In the genomic region with DNA sequence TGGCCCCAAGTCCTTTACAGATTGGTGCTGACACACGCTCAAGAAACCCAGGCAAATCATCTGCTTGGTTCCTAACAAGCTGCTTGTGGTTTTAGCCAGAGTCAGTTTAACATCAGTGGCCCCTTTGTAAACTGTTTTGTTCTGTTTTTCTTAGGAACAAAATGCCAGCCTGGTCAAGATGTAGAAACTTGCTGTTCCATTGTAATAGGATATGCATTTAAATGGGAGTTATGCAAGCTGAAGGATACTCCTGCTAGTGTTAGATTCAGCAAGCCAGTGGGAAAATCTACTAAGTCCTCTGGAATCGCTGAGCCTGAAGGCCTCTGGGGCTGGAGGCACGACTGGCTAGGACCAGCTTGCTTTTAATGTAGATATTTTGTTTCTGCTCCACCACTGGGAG, we compare ENCODE assay signal across 27 cellular contexts.
DNase-seq lines count a peak whose midpoint lies in the region; ATAC-seq and TF ChIP-seq lines count a peak whose summit lies in the region.
"Had no signal": no experiment of that assay in that cellular context is flagged by ENCODE, and none has a peak within 500 bp of the region (broad histone marks: within the 10 kb centered on the region; RNA-seq: fewer than 3 reads in every experiment).

No MANE protein-coding gene starts in this region.

- peaks cover 16% of the 10 kb centered on the region for H3K4me1 Mint-ChIP-seq in nephron progenitor cell
- H3K4me1 Mint-ChIP-seq: activated CD4-positive, alpha-beta memory T cell treated with anti-CD3 and anti-CD28 coated beads, Interleukin-2, amount 10 ng/mL, durations not matched to agents 7 days and 5 days; activated naive CD8-positive, alpha-beta T cell treated with anti-CD3 and anti-CD28 coated beads for 36 hours; CD14-positive monocyte; memory B cell had no signal

- DNase-seq in fibroblast of pulmonary artery (ENCODE audit: low read depth) (peak; percentile 1), nephron progenitor cell (no peak), NCI-H524 treated with DMSO at 0.1 percent for 48 hours (lab: John Stamatoyannopoulos, UW) (no peak), DMS79 treated with DMSO at 0.1 percent for 48 hours (lab: John Stamatoyannopoulos, UW) (no peak)
- no peak for DNase-seq in activated CD8-positive, alpha-beta memory T cell treated with anti-CD3 and anti-CD28 coated beads, Interleukin-2, amount 50 U/mL, for 4 hours
- DNase-seq: activated CD4-positive, alpha-beta memory T cell treated with anti-CD3 and anti-CD28 coated beads, Interleukin-2, amount 10 ng/mL, durations not matched to agents 7 days and 5 days; activated naive CD8-positive, alpha-beta T cell treated with anti-CD3 and anti-CD28 coated beads for 36 hours; activated T-cell treated with anti-CD3 and anti-CD28 coated beads for 4 hours; cerebellar nuclear complex; DND-41; heart left ventricle; Karpas-422; left colon; MV-4-11; NCI-H146; NCI-H2107; NCI-H446 treated with DMSO at 0.1 percent for 48 hours; nucleus accumbens; upper lobe of right lung had no signal

- peaks cover under 1% of the 10 kb centered on the region for H3K9me3 Mint-ChIP-seq in nephron progenitor cell
- H3K9me3 Mint-ChIP-seq: activated CD4-positive, alpha-beta memory T cell treated with anti-CD3 and anti-CD28 coated beads, Interleukin-2, amount 10 ng/mL, durations not matched to agents 7 days and 5 days; activated naive CD8-positive, alpha-beta T cell treated with anti-CD3 and anti-CD28 coated beads for 36 hours; memory B cell had no signal

- no peaks in the 10 kb centered on the region for H3K27me3 Mint-ChIP-seq in nephron progenitor cell (ENCODE audit: low read depth, poor library complexity)
- H3K27me3 Mint-ChIP-seq: memory B cell had no signal

- H3K27ac ChIP-seq in VCaP, result peak overlapping the region; percentile 82
- H3K27ac ChIP-seq: heart left ventricle, SK-N-MC, upper lobe of right lung had no signal

- H3K36me3 Mint-ChIP-seq in nephron progenitor cell (ENCODE audit: low read depth), result no peaks in the 10 kb centered on the region
- H3K36me3 Mint-ChIP-seq: activated naive CD8-positive, alpha-beta T cell treated with anti-CD3 and anti-CD28 coated beads for 36 hours; brain; CD14-positive monocyte; memory B cell had no signal

- no peak for ATAC-seq in GM19324 (IDR thresholded peaks at IDR 0.05; ENCODE audit: low FRiP score, unreplicated experiment)
- ATAC-seq: activated CD4-positive, CD25-positive, alpha-beta regulatory T cell treated with anti-CD3 and anti-CD28 coated beads, Interleukin-2, amount 50 U/mL, for 24 hours; heart left ventricle; HepG2; left colon; upper lobe of right lung had no signal

- H3K4me3 ChIP-seq in fibroblast of pulmonary artery (replicated peaks; ENCODE audit: low read depth, low read length), result no peak overlapping the region
- H3K4me3 ChIP-seq: heart left ventricle, SK-N-MC, upper lobe of right lung had no signal

- peak overlapping the region; percentile 45 for H3K27ac Mint-ChIP-seq in nephron progenitor cell
- H3K27ac Mint-ChIP-seq: activated CD4-positive, alpha-beta memory T cell treated with anti-CD3 and anti-CD28 coated beads, Interleukin-2, amount 10 ng/mL, durations not matched to agents 7 days and 5 days; activated naive CD8-positive, alpha-beta T cell treated with anti-CD3 and anti-CD28 coated beads for 36 hours; brain; CD14-positive monocyte; memory B cell had no signal

- H3K4me3 Mint-ChIP-seq in nephron progenitor cell, result no peak overlapping the region
- H3K4me3 Mint-ChIP-seq: activated CD4-positive, alpha-beta memory T cell treated with anti-CD3 and anti-CD28 coated beads, Interleukin-2, amount 10 ng/mL, durations not matched to agents 7 days and 5 days; activated naive CD8-positive, alpha-beta T cell treated with anti-CD3 and anti-CD28 coated beads for 36 hours; brain; CD14-positive monocyte; memory B cell had no signal

- TF ChIP-seq CTCF in VCaP (conservative IDR thresholded peaks at IDR 0.05) (no peak), fibroblast of pulmonary artery (IDR thresholded peaks at IDR 0.05; ENCODE audit: low read length, missing control alignments) (no peak), nephron progenitor cell (IDR thresholded peaks at IDR 0.05) (no peak)
